In the genomic region with DNA sequence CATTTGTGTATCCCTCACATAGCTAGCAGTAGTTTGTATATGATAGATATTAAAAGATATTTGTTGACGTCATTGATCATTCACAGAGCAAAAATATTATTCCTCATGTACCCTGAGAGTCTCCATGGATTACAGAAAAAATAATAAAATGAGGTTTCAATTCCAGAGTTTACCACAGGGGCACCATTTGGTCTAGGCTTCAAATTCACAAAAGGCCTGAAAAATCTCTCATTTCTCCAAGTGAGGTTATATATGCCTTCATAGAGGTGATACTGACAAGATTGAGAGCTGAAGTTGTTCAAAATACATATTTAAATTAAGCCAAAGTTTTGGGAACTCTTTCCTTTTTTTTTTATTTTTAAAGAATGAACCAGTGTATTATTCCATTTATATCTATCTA, we compare ENCODE assay signal across 1 cellular context.
TF ChIP-seq lines count a peak whose summit lies in the region.

No MANE protein-coding gene starts in this region.

TF ChIP-seq in HepG2, 621 proteins besides CTCF, POLR2A, EP300 and RAD21 (continued from another document):
- TF ChIP-seq FUBP1 (CRISPR knock-in tag; IDR thresholded peaks at IDR 0.05; ENCODE audit: borderline replicate concordance), result no peak
- TF ChIP-seq U2AF1 (optimal IDR thresholded peaks at IDR 0.05; ENCODE audit: low read depth, low read length), result no peak
- TF ChIP-seq JUND (CRISPR knock-in tag; IDR thresholded peaks at IDR 0.05), result no peak
- TF ChIP-seq JUN (CRISPR knock-in tag; IDR thresholded peaks at IDR 0.05), result no peak
- peak; percentile 82 for TF ChIP-seq ATF7 (IDR thresholded peaks at IDR 0.05)
- no peak for TF ChIP-seq ATF7 (CRISPR knock-in tag; IDR thresholded peaks at IDR 0.05)
- TF ChIP-seq ZNF33A (CRISPR knock-in tag; IDR thresholded peaks at IDR 0.05; ENCODE audit: borderline replicate concordance), result no peak
- no peak for TF ChIP-seq ZNF577 (CRISPR knock-in tag; IDR thresholded peaks at IDR 0.05; ENCODE audit: borderline replicate concordance, low read depth)
- TF ChIP-seq POLR2G (IDR thresholded peaks at IDR 0.05; ENCODE audit: low read depth, low read length), result no peak
- TF ChIP-seq ZNF570 (CRISPR knock-in tag; IDR thresholded peaks at IDR 0.05; ENCODE audit: borderline replicate concordance), result no peak
- TF ChIP-seq DR1 (CRISPR knock-in tag; IDR thresholded peaks at IDR 0.05), result no peak
TF ChIP-seq in HepG2: peak in this region for 2.
